ENCODE assay signal across 18 cellular contexts in genomic region chr4:36222702-36223101, GRCh38. TPM values are rescaled to one million over a fixed set of nuclear protein-coding genes. Genes with fewer than 3 reads are reported as not detected.
"Had no signal": no experiment of that assay in that cellular context is flagged by ENCODE, and none has a peak within 500 bp of the region (broad histone marks: within the 10 kb centered on the region; RNA-seq: fewer than 3 reads in every experiment).

No MANE protein-coding gene starts in this region.

- H3K4me3 ChIP-seq: cardiac muscle cell, colonic mucosa, sigmoid colon, upper lobe of right lung had no signal

- H3K9me3 Mint-ChIP-seq: activated naive CD8-positive, alpha-beta T cell treated with anti-CD3 and anti-CD28 coated beads, Interleukin-2, amount 10 ng/mL, durations not matched to agents 7 days and 5 days; activated T-cell treated with anti-CD3 and anti-CD28 coated beads, Interleukin-2, amount 50 U/mL, for 4 hours; naive B cell; stimulated activated naive CD8-positive, alpha-beta T cell treated with anti-CD3 and anti-CD28 coated beads, Interleukin-15, Interleukin-2, amounts not matched to agents 100 ng/mL and 50 ng/mL, for 24 hours; T-helper 2 cell treated with Interferon-gamma antibody and Interleukin-4, amounts not matched to agents 5 μg/mL and 100 μg/mL, for 36 hours had no signal

- H3K27ac Mint-ChIP-seq: activated naive CD8-positive, alpha-beta T cell treated with anti-CD3 and anti-CD28 coated beads, Interleukin-2, amount 10 ng/mL, durations not matched to agents 7 days and 5 days; stimulated activated naive CD8-positive, alpha-beta T cell treated with anti-CD3 and anti-CD28 coated beads, Interleukin-15, Interleukin-2, amounts not matched to agents 100 ng/mL and 50 ng/mL, for 24 hours; T-helper 2 cell treated with Interferon-gamma antibody and Interleukin-4, amounts not matched to agents 5 μg/mL and 100 μg/mL, for 36 hours had no signal

- H3K4me3 Mint-ChIP-seq: activated naive CD8-positive, alpha-beta T cell treated with anti-CD3 and anti-CD28 coated beads, Interleukin-2, amount 10 ng/mL, durations not matched to agents 7 days and 5 days; activated T-cell treated with anti-CD3 and anti-CD28 coated beads, Interleukin-2, amount 50 U/mL, for 4 hours; naive B cell; stimulated activated naive CD8-positive, alpha-beta T cell treated with anti-CD3 and anti-CD28 coated beads, Interleukin-15, Interleukin-2, amounts not matched to agents 100 ng/mL and 50 ng/mL, for 24 hours; T-helper 2 cell treated with Interferon-gamma antibody and Interleukin-4, amounts not matched to agents 5 μg/mL and 100 μg/mL, for 36 hours had no signal

- ATAC-seq: activated CD4-positive, CD25-positive, alpha-beta regulatory T cell treated with anti-CD3 and anti-CD28 coated beads, Interleukin-2, amount 50 U/mL, for 24 hours; activated T-cell treated with anti-CD3 and anti-CD28 coated beads, Interleukin-2, amount 50 U/mL, for 4 hours; upper lobe of right lung had no signal

- DNase-seq: activated gamma-delta T cell treated with Interleukin-2 at 50 U/mL for 16 hours; activated naive CD8-positive, alpha-beta T cell treated with anti-CD3 and anti-CD28 coated beads, Interleukin-2, amount 10 ng/mL, durations not matched to agents 7 days and 5 days; activated T-cell treated with anti-CD3 and anti-CD28 coated beads, Interleukin-2, amount 50 U/mL, for 4 hours; aorta; colonic mucosa; effector CD8-positive, alpha-beta T cell; naive B cell; sigmoid colon; stimulated activated CD4-positive, alpha-beta T cell treated with anti-CD3 and anti-CD28 coated beads, Interleukin-12 subunit alpha, Interleukin-12 subunit beta, amount 100 ng/mL, for 4 hours; stimulated activated CD4-positive, alpha-beta T cell treated with anti-CD3 and anti-CD28 coated beads, Interleukin-2, amount 100 ng/mL, for 48 hours; SW 1271; upper lobe of right lung had no signal

- H3K27me3 Mint-ChIP-seq: activated naive CD8-positive, alpha-beta T cell treated with anti-CD3 and anti-CD28 coated beads, Interleukin-2, amount 10 ng/mL, durations not matched to agents 7 days and 5 days; naive B cell; stimulated activated naive CD8-positive, alpha-beta T cell treated with anti-CD3 and anti-CD28 coated beads, Interleukin-15, Interleukin-2, amounts not matched to agents 100 ng/mL and 50 ng/mL, for 24 hours had no signal

RNA-seq across cellular contexts. Expression of gene DTHD1, which starts 58.7 kb away (rescaled TPM):
- total RNA-seq: cardiac muscle cell, lung microvascular endothelial cell, pulmonary artery endothelial cell had no signal
